Comparison of ENCODE assay signal across 1 cellular context in the genomic region with DNA sequence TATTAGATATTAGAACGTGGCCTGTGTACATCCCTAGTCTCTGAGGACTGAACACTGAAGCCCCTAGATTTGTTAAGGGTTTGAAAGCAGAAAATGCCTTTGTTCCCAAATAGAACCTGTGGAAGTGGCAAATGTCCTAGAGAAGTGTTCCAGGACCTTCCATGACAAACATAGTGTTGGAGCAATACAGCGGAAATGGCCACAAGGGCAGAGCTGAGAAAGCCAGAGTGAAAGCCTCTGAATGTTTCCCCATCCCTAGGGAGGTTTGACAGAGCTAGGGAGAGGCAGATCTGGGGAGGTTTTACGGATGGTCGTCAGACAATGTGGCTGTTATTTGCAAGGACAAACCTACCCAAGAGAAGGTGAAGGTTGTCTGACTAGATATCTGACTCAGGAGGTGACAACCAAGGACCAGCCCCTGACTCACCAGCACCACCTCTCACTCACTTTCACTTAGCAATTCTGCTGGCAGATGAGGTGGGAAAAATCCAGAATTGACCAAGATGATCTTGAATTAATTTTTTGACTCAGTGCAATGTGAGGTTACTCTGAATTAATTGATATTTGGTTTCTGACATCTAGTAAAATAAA.
TF ChIP-seq lines count a peak whose summit lies in the region.

No MANE protein-coding gene starts in this region.

TF ChIP-seq in H1, 55 proteins besides CTCF, POLR2A, EP300 and RAD21:
- TF ChIP-seq HDAC6 (IDR thresholded peaks at IDR 0.05; ENCODE audit: low read depth, low read length), result no peak
- TF ChIP-seq TAF7 (optimal IDR thresholded peaks at IDR 0.05; ENCODE audit: borderline replicate concordance, low read depth, low read length), result no peak
- TF ChIP-seq ASH2L (IDR thresholded peaks at IDR 0.05; ENCODE audit: low read length), result no peak
- TF ChIP-seq KDM4A (IDR thresholded peaks at IDR 0.05; ENCODE audit: low read depth, low read length, severe bottlenecking), result no peak
- TF ChIP-seq SIN3A (conservative IDR thresholded peaks at IDR 0.05 in 1 of 2, IDR thresholded peaks at IDR 0.05 in 1 of 2; ENCODE audit: low read depth in 1 of 2, low read length in 2 of 2), result no peak
- TF ChIP-seq SRF (IDR thresholded peaks at IDR 0.05; ENCODE audit: low read depth, low read length), result no peak
- no peak for TF ChIP-seq SUZ12 (IDR thresholded peaks at IDR 0.05; ENCODE audit: low read length)
- TF ChIP-seq, protein P1, sequence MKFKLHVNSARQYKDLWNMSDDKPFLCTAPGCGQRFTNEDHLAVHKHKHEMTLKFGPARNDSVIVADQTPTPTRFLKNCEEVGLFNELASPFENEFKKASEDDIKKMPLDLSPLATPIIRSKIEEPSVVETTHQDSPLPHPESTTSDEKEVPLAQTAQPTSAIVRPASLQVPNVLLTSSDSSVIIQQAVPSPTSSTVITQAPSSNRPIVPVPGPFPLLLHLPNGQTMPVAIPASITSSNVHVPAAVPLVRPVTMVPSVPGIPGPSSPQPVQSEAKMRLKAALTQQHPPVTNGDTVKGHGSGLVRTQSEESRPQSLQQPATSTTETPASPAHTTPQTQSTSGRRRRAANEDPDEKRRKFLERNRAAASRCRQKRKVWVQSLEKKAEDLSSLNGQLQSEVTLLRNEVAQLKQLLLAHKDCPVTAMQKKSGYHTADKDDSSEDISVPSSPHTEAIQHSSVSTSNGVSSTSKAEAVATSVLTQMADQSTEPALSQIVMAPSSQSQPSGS (IDR thresholded peaks at IDR 0.05; ENCODE audit: low read length), result no peak
